Comparison of ENCODE assay signal across 8 cellular contexts in the genomic region with DNA sequence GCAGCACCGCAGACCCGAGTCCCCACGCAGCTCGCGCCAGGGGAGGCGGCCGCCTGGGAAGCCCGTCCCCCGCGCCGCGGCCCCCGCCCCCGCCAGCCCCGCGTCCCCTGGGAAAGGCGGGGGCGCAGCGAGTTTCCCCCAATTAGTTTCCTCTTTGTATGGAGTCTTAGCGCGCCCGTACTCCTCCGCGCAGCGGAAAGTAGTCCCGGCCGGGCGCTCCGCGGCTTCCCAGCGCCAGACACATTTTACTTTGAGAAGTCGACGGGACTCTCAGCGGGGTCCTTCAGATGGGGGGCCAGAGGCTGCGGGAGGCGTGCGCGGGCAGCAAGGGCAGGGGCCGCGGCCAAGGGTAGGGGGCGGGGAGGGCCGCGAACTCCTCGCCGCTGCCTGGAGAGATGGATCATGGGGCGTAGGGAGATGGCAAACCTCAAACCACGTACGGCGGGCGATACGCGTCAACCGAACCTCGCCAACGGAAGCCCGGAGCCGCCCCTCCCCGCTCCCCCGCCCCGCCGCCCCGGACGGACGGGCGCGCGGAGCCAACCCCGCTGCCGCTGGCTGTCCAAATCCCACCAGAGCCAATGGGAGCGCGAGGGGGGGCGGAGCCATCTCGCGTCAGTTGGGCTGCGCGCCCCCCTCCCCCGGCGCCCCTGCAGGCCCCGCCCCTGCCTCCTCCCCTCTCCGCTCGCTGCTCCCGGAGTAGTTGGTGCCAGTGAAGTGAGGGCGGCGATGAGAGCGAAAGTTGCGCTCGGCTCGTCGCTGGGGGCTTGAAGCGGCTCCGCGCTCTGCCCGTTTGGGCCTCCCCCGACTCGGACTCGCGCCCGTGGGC. TPM values are rescaled to one million over a fixed set of nuclear protein-coding genes. Genes with fewer than 3 reads are reported as not detected.
DNase-seq lines count a peak whose midpoint lies in the region; ATAC-seq and TF ChIP-seq lines count a peak whose summit lies in the region.

A gene (plus strand): TSS at position 706 of the 829 bp plus-strand sequence. CDS start 238 bp downstream, outside the sequence.

- TF ChIP-seq EP300 in upper lobe of left lung (IDR thresholded peaks at IDR 0.05) = peak in 1 of 4 donors; percentile 37

- H3K36me3 ChIP-seq in upper lobe of left lung = no peaks in the 10 kb centered on the region

- H3K4me3 Mint-ChIP-seq in T-helper 1 cell treated with Interleukin-12 subunit alpha and Interleukin-12 subunit beta and Interleukin-4 antibody, amounts not matched to agents 30 μg/mL and 1 μg/mL, for 36 hours = peak within 1 kb of the TSS; percentile 93

- H3K27ac Mint-ChIP-seq in T-helper 1 cell treated with Interleukin-12 subunit alpha and Interleukin-12 subunit beta and Interleukin-4 antibody, amounts not matched to agents 30 μg/mL and 1 μg/mL, for 36 hours = peak within 1 kb of the TSS; percentile 96

- 0 to 2% methylated on average over 13 to 16 of the region's 98 CpGs for WGBS in upper lobe of left lung, 2 donors

- peak in 3 of 4 donors; percentile 27 to 89 (median 40) for TF ChIP-seq POLR2A in upper lobe of left lung (IDR thresholded peaks at IDR 0.05)

- no peaks in the 10 kb centered on the region for H3K9me3 ChIP-seq in upper lobe of left lung

- H3K4me3 ChIP-seq in upper lobe of left lung = peak within 1 kb of the TSS; percentile 71 to 98 (median 88)

- intact Hi-C loops in left cardiac atrium (cut with DNase I) (loop anchor here in 1 of 2 donors (5.0 kb wide), 1 partner anchor 70 kb away; no protein-coding TSS in a partner anchor), posterior vena cava (cut with DNase I) (loop anchor here (5.0 to 10.0 kb wide), 3 partner anchors 65 to 1045 kb away; no protein-coding TSS in a partner anchor)

- H3K27me3 Mint-ChIP-seq in T-helper 1 cell treated with Interleukin-12 subunit alpha and Interleukin-12 subunit beta and Interleukin-4 antibody, amounts not matched to agents 30 μg/mL and 1 μg/mL, for 36 hours (ENCODE audit: low read depth) = peaks cover 11% of the 10 kb centered on the region

- peak within 1 kb of the TSS; percentile 95 to 100 (median 99) for H3K27ac ChIP-seq in upper lobe of left lung

- peaks cover 4% of the 10 kb centered on the region for H3K36me3 Mint-ChIP-seq in T-helper 1 cell treated with Interleukin-12 subunit alpha and Interleukin-12 subunit beta and Interleukin-4 antibody, amounts not matched to agents 30 μg/mL and 1 μg/mL, for 36 hours (ENCODE audit: low read depth)

- DNase-seq in NCI-H1694 treated with DMSO at 0.1 percent for 48 hours (lab: John Stamatoyannopoulos, UW) (peak; percentile 99), amniotic stem cell (lab: John Stamatoyannopoulos, UW) (peak; percentile 94), left cardiac atrium (peak; percentile 99), posterior vena cava (ENCODE audit: low spot score) (peak; percentile 99), upper lobe of left lung (peak; percentile 98 to 99)

- H3K4me1 Mint-ChIP-seq in T-helper 1 cell treated with Interleukin-12 subunit alpha and Interleukin-12 subunit beta and Interleukin-4 antibody, amounts not matched to agents 30 μg/mL and 1 μg/mL, for 36 hours (ENCODE audit: low read depth) = peaks cover 20% of the 10 kb centered on the region

- peaks cover 11 to 29% (median 17%) of the 10 kb centered on the region in 4 donors for H3K4me1 ChIP-seq in upper lobe of left lung

- H3K27me3 ChIP-seq in upper lobe of left lung = no peaks in the 10 kb centered on the region

- ATAC-seq in GM18499 (IDR thresholded peaks at IDR 0.05; ENCODE audit: insufficient read depth, unreplicated experiment) = peak; percentile 44
- peak; percentile 70 for ATAC-seq in HG02938 (IDR thresholded peaks at IDR 0.05; ENCODE audit: unreplicated experiment)
- ATAC-seq in left cardiac atrium = peak; percentile 94 to 95
- peak; percentile 95 to 97 for ATAC-seq in upper lobe of left lung (ENCODE audit: low FRiP score in 2 of 2)

- no peaks in the 10 kb centered on the region for H3K9me3 Mint-ChIP-seq in T-helper 1 cell treated with Interleukin-12 subunit alpha and Interleukin-12 subunit beta and Interleukin-4 antibody, amounts not matched to agents 30 μg/mL and 1 μg/mL, for 36 hours

- peak in 1 of 6 experiments; percentile 10 for TF ChIP-seq CTCF in upper lobe of left lung (IDR thresholded peaks at IDR 0.05)

RNA-seq across cellular contexts. Expression of the gene that starts here (rescaled TPM):
- total RNA-seq in left cardiac atrium (10 to 100 TPM; 11.3 to 14.9 TPM), posterior vena cava (10 to 100 TPM; 12.6 to 15.4 TPM), upper lobe of left lung (10 to 100 TPM; 19.8 to 58.7 (median 34.3) TPM)

Comparison
In these comparisons a context has a peak if more than half of its experiments do, and no peak if none do; other contexts are left out.
1. Peak in every context shown above with its lines: DNase-seq, ATAC-seq, H3K4me3 ChIP-seq and H3K27ac ChIP-seq.
2. ATAC-seq: peak in every context shown above with its lines; median percentile 96 in upper lobe of left lung; 94 in left cardiac atrium; 70 in HG02938; 44 in GM18499.